Comparison of ENCODE assay signal across 1 cellular context in the genomic region with DNA sequence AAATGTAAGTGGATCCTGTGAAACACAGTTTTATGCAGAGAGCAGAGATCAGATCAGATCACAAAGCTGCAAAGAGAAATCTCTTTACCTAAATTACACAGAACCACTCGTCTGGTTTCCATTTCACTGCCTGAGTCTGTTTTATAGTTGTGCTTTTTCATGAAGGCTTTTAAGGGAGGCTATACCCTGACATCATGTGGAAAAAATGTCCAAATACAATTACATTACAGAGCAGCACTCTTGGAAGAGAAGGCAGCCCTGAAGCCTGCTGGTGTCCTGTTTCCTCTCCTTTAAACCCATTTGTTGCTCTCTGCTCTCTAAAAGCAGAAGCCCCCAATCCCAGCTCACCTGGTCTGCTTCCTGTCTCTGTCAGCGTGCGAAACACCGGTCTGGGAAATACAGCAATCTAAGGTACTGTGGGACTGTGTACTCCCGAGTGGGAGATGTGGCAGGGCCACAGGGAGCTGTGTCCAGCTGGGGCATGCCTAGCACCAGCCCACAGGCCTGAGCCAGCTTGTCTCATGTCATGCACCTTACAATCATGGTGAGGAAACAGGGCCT.
TF ChIP-seq lines count a peak whose summit lies in the region.

No MANE protein-coding gene starts in this region.

TF ChIP-seq in IMR-90, 13 proteins besides CTCF, POLR2A, EP300 and RAD21 (continued from another document):
- TF ChIP-seq, protein P1, sequence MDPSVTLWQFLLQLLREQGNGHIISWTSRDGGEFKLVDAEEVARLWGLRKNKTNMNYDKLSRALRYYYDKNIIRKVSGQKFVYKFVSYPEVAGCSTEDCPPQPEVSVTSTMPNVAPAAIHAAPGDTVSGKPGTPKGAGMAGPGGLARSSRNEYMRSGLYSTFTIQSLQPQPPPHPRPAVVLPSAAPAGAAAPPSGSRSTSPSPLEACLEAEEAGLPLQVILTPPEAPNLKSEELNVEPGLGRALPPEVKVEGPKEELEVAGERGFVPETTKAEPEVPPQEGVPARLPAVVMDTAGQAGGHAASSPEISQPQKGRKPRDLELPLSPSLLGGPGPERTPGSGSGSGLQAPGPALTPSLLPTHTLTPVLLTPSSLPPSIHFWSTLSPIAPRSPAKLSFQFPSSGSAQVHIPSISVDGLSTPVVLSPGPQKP (IDR thresholded peaks at IDR 0.05; ENCODE audit: borderline replicate concordance, low read depth, low read length) = no peak
